In genomic region chr5:176800024-176800423, GRCh38 we compare ENCODE assay signal across 33 cellular contexts. TPM values are rescaled to one million over a fixed set of nuclear protein-coding genes. Genes with fewer than 3 reads are reported as not detected.
"Had no signal": no experiment of that assay in that cellular context is flagged by ENCODE, and none has a peak within 500 bp of the region (broad histone marks: within the 10 kb centered on the region; RNA-seq: fewer than 3 reads in every experiment).

No MANE protein-coding gene starts in this region.

- H3K36me3 Mint-ChIP-seq: activated naive CD4-positive, alpha-beta T cell treated with anti-CD3 and anti-CD28 coated beads, Interleukin-2, amount 50 U/mL, for 24 hours; activated naive CD8-positive, alpha-beta T cell treated with anti-CD3 and anti-CD28 coated beads, Interleukin-2, amount 10 ng/mL, durations not matched to agents 7 days and 5 days; brain had no signal

- H3K36me3 ChIP-seq: ascending aorta, breast epithelium, esophagus muscularis mucosa, gastrocnemius medialis, heart left ventricle, WERI-Rb-1 had no signal

- H3K4me3 ChIP-seq: ascending aorta, breast epithelium, coronary artery, dorsolateral prefrontal cortex, esophagus muscularis mucosa, gastrocnemius medialis, heart left ventricle had no signal

- H3K27ac Mint-ChIP-seq: activated B cell treated with CpG ODN at 0.5 μM for 24 hours; activated CD8-positive, alpha-beta T cell treated with anti-CD3 and anti-CD28 coated beads for 36 hours; activated naive CD4-positive, alpha-beta T cell treated with anti-CD3 and anti-CD28 coated beads for 36 hours; activated naive CD4-positive, alpha-beta T cell treated with anti-CD3 and anti-CD28 coated beads, Interleukin-2, amount 50 U/mL, for 24 hours; activated naive CD8-positive, alpha-beta T cell treated with anti-CD3 and anti-CD28 coated beads, Interleukin-2, amount 10 ng/mL, durations not matched to agents 7 days and 5 days; activated T-helper 1 cell treated with anti-CD3 and anti-CD28 coated beads, Interleukin-12 subunit alpha, Interleukin-12 subunit beta, Interleukin-2, Interleukin-4 antibody, amounts not matched to agents 30 ng/mL and 10 ng/mL and 1 ng/mL, durations not matched to agents 14 hours and 24 hours and 36 hours; activated T-helper 2 cell treated with anti-CD3 and anti-CD28 coated beads, Interferon-gamma antibody, Interleukin-2, Interleukin-4, amounts not matched to agents 10 μg/mL and 5 μg/mL and 100 μg/mL, durations not matched to agents 14 hours and 24 hours and 36 hours; brain; dendritic cell treated with granulocyte-macrophage colony-stimulating factor and Interleukin-4, amounts not matched to agents 40 ng/mL and 50 ng/mL, for 4 days; effector memory CD8-positive, alpha-beta T cell; T-helper 17 cell; T-helper 2 cell treated with Interferon-gamma antibody and Interleukin-4, amounts not matched to agents 5 μg/mL and 100 μg/mL, for 36 hours had no signal

- H3K9me3 ChIP-seq: ascending aorta, breast epithelium, esophagus muscularis mucosa, gastrocnemius medialis, heart left ventricle had no signal

- H3K27me3 ChIP-seq: ascending aorta had no signal

- DNase-seq: activated B cell treated with CpG ODN at 0.5 μM for 24 hours; activated CD4-positive, alpha-beta T cell treated with anti-CD3 and anti-CD28 coated beads for 48 hours; activated CD4-positive, alpha-beta T cell treated with anti-CD3 and anti-CD28 coated beads, Interleukin-2, amount 50 U/mL, for 1 hour; activated CD4-positive, alpha-beta T cell treated with anti-CD3 and anti-CD28 coated beads, Interleukin-2, amount 50 U/mL, for 48 hours; activated CD8-positive, alpha-beta memory T cell treated with anti-CD3 and anti-CD28 coated beads for 24 hours; activated CD8-positive, alpha-beta T cell treated with anti-CD3 and anti-CD28 coated beads for 36 hours; activated effector memory CD4-positive, alpha-beta T cell treated with anti-CD3 and anti-CD28 coated beads, Interleukin-2, amount 50 U/mL, for 16 hours; activated naive CD4-positive, alpha-beta T cell treated with anti-CD3 and anti-CD28 coated beads for 36 hours; activated naive CD8-positive, alpha-beta T cell treated with anti-CD3 and anti-CD28 coated beads, Interleukin-2, amount 10 ng/mL, durations not matched to agents 7 days and 5 days; activated T-cell treated with anti-CD3 and anti-CD28 coated beads, Interleukin-2, amount 50 U/mL, for 48 hours; dorsolateral prefrontal cortex; effector memory CD8-positive, alpha-beta T cell; erythroblast; foreskin keratinocyte; gastrocnemius medialis; glutamatergic neuron; heart left ventricle; T-helper 1 cell; T-helper 17 cell; T1000; WERI-Rb-1 had no signal

- H3K4me3 Mint-ChIP-seq: activated B cell treated with CpG ODN at 0.5 μM for 24 hours; activated CD8-positive, alpha-beta T cell treated with anti-CD3 and anti-CD28 coated beads for 36 hours; activated naive CD4-positive, alpha-beta T cell treated with anti-CD3 and anti-CD28 coated beads for 36 hours; activated naive CD4-positive, alpha-beta T cell treated with anti-CD3 and anti-CD28 coated beads, Interleukin-2, amount 50 U/mL, for 24 hours; activated naive CD8-positive, alpha-beta T cell treated with anti-CD3 and anti-CD28 coated beads, Interleukin-2, amount 10 ng/mL, durations not matched to agents 7 days and 5 days; activated T-helper 1 cell treated with anti-CD3 and anti-CD28 coated beads, Interleukin-12 subunit alpha, Interleukin-12 subunit beta, Interleukin-2, Interleukin-4 antibody, amounts not matched to agents 30 ng/mL and 10 ng/mL and 1 ng/mL, durations not matched to agents 14 hours and 24 hours and 36 hours; brain; central memory CD8-positive, alpha-beta T cell; dendritic cell treated with granulocyte-macrophage colony-stimulating factor and Interleukin-4, amounts not matched to agents 40 ng/mL and 50 ng/mL, for 4 days; effector memory CD8-positive, alpha-beta T cell; T-helper 17 cell; T-helper 2 cell treated with Interferon-gamma antibody and Interleukin-4, amounts not matched to agents 5 μg/mL and 100 μg/mL, for 36 hours had no signal

- H3K27ac ChIP-seq: ascending aorta, breast epithelium, coronary artery, dorsolateral prefrontal cortex, esophagus muscularis mucosa, foreskin keratinocyte, gastrocnemius medialis, heart left ventricle, WERI-Rb-1 had no signal

- H3K4me1 Mint-ChIP-seq: activated B cell treated with CpG ODN at 0.5 μM for 24 hours; activated naive CD4-positive, alpha-beta T cell treated with anti-CD3 and anti-CD28 coated beads, Interleukin-2, amount 50 U/mL, for 24 hours; activated naive CD8-positive, alpha-beta T cell treated with anti-CD3 and anti-CD28 coated beads, Interleukin-2, amount 10 ng/mL, durations not matched to agents 7 days and 5 days; central memory CD8-positive, alpha-beta T cell had no signal

- H3K9me3 Mint-ChIP-seq: activated B cell treated with CpG ODN at 0.5 μM for 24 hours; activated CD8-positive, alpha-beta T cell treated with anti-CD3 and anti-CD28 coated beads for 36 hours; activated naive CD4-positive, alpha-beta T cell treated with anti-CD3 and anti-CD28 coated beads for 36 hours; activated naive CD4-positive, alpha-beta T cell treated with anti-CD3 and anti-CD28 coated beads, Interleukin-2, amount 50 U/mL, for 24 hours; activated naive CD8-positive, alpha-beta T cell treated with anti-CD3 and anti-CD28 coated beads, Interleukin-2, amount 10 ng/mL, durations not matched to agents 7 days and 5 days; activated T-helper 1 cell treated with anti-CD3 and anti-CD28 coated beads, Interleukin-12 subunit alpha, Interleukin-12 subunit beta, Interleukin-2, Interleukin-4 antibody, amounts not matched to agents 30 ng/mL and 10 ng/mL and 1 ng/mL, durations not matched to agents 14 hours and 24 hours and 36 hours; activated T-helper 2 cell treated with anti-CD3 and anti-CD28 coated beads, Interferon-gamma antibody, Interleukin-2, Interleukin-4, amounts not matched to agents 10 μg/mL and 5 μg/mL and 100 μg/mL, durations not matched to agents 14 hours and 24 hours and 36 hours; central memory CD8-positive, alpha-beta T cell; dendritic cell treated with granulocyte-macrophage colony-stimulating factor and Interleukin-4, amounts not matched to agents 40 ng/mL and 50 ng/mL, for 4 days; effector memory CD8-positive, alpha-beta T cell; T-helper 2 cell treated with Interferon-gamma antibody and Interleukin-4, amounts not matched to agents 5 μg/mL and 100 μg/mL, for 36 hours had no signal

- ATAC-seq: activated CD4-positive, CD25-positive, alpha-beta regulatory T cell treated with anti-CD3 and anti-CD28 coated beads, Interleukin-2, amount 50 U/mL, for 24 hours; activated CD8-positive, alpha-beta T cell treated with anti-CD3 and anti-CD28 coated beads for 36 hours; effector memory CD8-positive, alpha-beta T cell; foreskin keratinocyte; gastrocnemius medialis; heart left ventricle; T-helper 17 cell had no signal

- H3K4me1 ChIP-seq: ascending aorta, breast epithelium, esophagus muscularis mucosa, gastrocnemius medialis, heart left ventricle had no signal

RNA-seq across cellular contexts. Expression of gene UNC5A, which starts 10.3 kb away (rescaled TPM):
- total RNA-seq: activated B cell treated with CpG ODN at 0.5 μM for 24 hours; activated CD8-positive, alpha-beta T cell treated with anti-CD3 and anti-CD28 coated beads for 36 hours; activated naive CD4-positive, alpha-beta T cell treated with anti-CD3 and anti-CD28 coated beads for 36 hours; activated naive CD8-positive, alpha-beta T cell treated with anti-CD3 and anti-CD28 coated beads, Interleukin-2, amount 10 ng/mL, durations not matched to agents 7 days and 5 days; activated T-helper 1 cell treated with anti-CD3 and anti-CD28 coated beads, Interleukin-12 subunit alpha, Interleukin-12 subunit beta, Interleukin-2, Interleukin-4 antibody, amounts not matched to agents 30 ng/mL and 10 ng/mL and 1 ng/mL, durations not matched to agents 14 hours and 24 hours and 36 hours; activated T-helper 2 cell treated with anti-CD3 and anti-CD28 coated beads, Interferon-gamma antibody, Interleukin-2, Interleukin-4, amounts not matched to agents 10 μg/mL and 5 μg/mL and 100 μg/mL, durations not matched to agents 14 hours and 24 hours and 36 hours; ascending aorta; esophagus muscularis mucosa; T-helper 17 cell had no signal
- polyA plus RNA-seq: heart left ventricle had no signal
